Comparison of ENCODE assay signal across 17 cellular contexts in genomic region chr1:112985123-112985522, GRCh38. TPM values are rescaled to one million over a fixed set of nuclear protein-coding genes. Genes with fewer than 3 reads are reported as not detected.
A peak's percentile ranks its signal among the peaks of the same experiment; 100 is the strongest.
DNase-seq lines count a peak whose midpoint lies in the region; ATAC-seq and TF ChIP-seq lines count a peak whose summit lies in the region.
"Had no signal": no experiment of that assay in that cellular context is flagged by ENCODE, and none has a peak within 500 bp of the region (broad histone marks: within the 10 kb centered on the region; RNA-seq: fewer than 3 reads in every experiment).

No MANE protein-coding gene starts in this region.

- H3K9me3 ChIP-seq in HEK293 (ENCODE audit: control insufficient read depth, insufficient read depth, low read depth, low read length), result no peaks in the 10 kb centered on the region
- H3K9me3 ChIP-seq in Karpas-422 (ENCODE audit: low read length), result no peaks in the 10 kb centered on the region
- H3K9me3 ChIP-seq: BE2C, gastroesophageal sphincter, lower lobe of right lung, stomach, uterus had no signal

- H3K4me2 ChIP-seq in Karpas-422 (ENCODE audit: low read depth, low read length, poor library complexity, severe bottlenecking), result no peak overlapping the region

- peaks cover 6% of the 10 kb centered on the region; the same call in 1 of the 2 replicates for H3K79me2 ChIP-seq in Karpas-422 (ENCODE audit: low read length)

- H3K27me3 ChIP-seq in Karpas-422 (ENCODE audit: low read length), result no peaks in the 10 kb centered on the region
- H3K27me3 ChIP-seq: BE2C, gastroesophageal sphincter, stomach, uterus had no signal

- TF ChIP-seq CTCF in HEK293 (tag by site-specific recombination; IDR thresholded peaks at IDR 0.05), result no peak

- H3K4me1 ChIP-seq in HEK293 (ENCODE audit: control insufficient read depth, insufficient read depth, low read length) (no peaks in the 10 kb centered on the region; the same call in 1 of the 2 replicates), Karpas-422 (ENCODE audit: low read length) (peaks cover 23% of the 10 kb centered on the region)
- H3K4me1 ChIP-seq: BE2C, uterus had no signal

- H3K9me2 ChIP-seq in Karpas-422 (replicated peaks; ENCODE audit: insufficient read depth, low read length), result no peaks in the 10 kb centered on the region

- no peaks in the 10 kb centered on the region; a peak in 1 of 3 replicates for H3K36me3 ChIP-seq in HEK293 (ENCODE audit: control insufficient read depth in 2 of 2, insufficient read depth in 1 of 2, low read length in 2 of 2)
- no peaks in the 10 kb centered on the region for H3K36me3 ChIP-seq in Karpas-422 (ENCODE audit: insufficient read depth, low read length)
- H3K36me3 ChIP-seq: gastroesophageal sphincter, lower lobe of right lung, stomach, uterus had no signal

- no peak overlapping the region for H2AFZ ChIP-seq in Karpas-422 (ENCODE audit: low read length)

- POLR2A ChIA-PET in HEK293 (lab: Yijun Ruan, JAX), result no interaction called here

- H4K20me1 ChIP-seq in Karpas-422 (ENCODE audit: insufficient read depth, low read depth, low read length), result no peaks in the 10 kb centered on the region

- H3K9ac ChIP-seq in Karpas-422 (ENCODE audit: low read length), result no peak overlapping the region

- H3K27ac ChIP-seq in HEK293 (ENCODE audit: extremely low read depth, low read depth, low read length) (no peak overlapping the region), Karpas-422 (ENCODE audit: low read length) (no peak overlapping the region)
- H3K27ac ChIP-seq: lower lobe of right lung, stomach, uterus had no signal

- CTCF ChIA-PET in HEK293 (lab: Yijun Ruan, JAX), result no interaction called here

- H3K4me3 ChIP-seq in HEK293 (ENCODE audit: low read depth, low read length), result no peak overlapping the region
- H3K4me3 ChIP-seq in Karpas-422 (ENCODE audit: low read length), result no peak overlapping the region
- H3K4me3 ChIP-seq: gastroesophageal sphincter, lower lobe of right lung, stomach, uterus had no signal

- DNase-seq in renal cortical epithelial cell (ENCODE audit: low read depth) (peak; percentile 10), NCI-H2081 (lab: John Stamatoyannopoulos, UW) (no peak), Karpas-422 (no peak), H4 (ENCODE audit: low spot score) (no peak)
- DNase-seq: activated CD4-positive, alpha-beta T cell treated with anti-CD3 and anti-CD28 coated beads for 48 hours; BE2C; lower lobe of right lung; naive thymus-derived CD4-positive, alpha-beta T cell; NCI-H1092; NCI-H345; posterior cingulate gyrus; stomach; uterus had no signal

- ATAC-seq in GM19023 (IDR thresholded peaks at IDR 0.05; ENCODE audit: unreplicated experiment) (peak; percentile 77), HG03342 (IDR thresholded peaks at IDR 0.05; ENCODE audit: unreplicated experiment) (peak; percentile 89)
- ATAC-seq: gastroesophageal sphincter; lower lobe of right lung; naive thymus-derived CD4-positive, alpha-beta T cell had no signal

TF ChIP-seq in HEK293, 187 proteins besides CTCF, POLR2A, EP300 and RAD21:
- TF ChIP-seq ZNF707 (tag by site-specific recombination; IDR thresholded peaks at IDR 0.05) (no peak), ZNF76 (tag by site-specific recombination; IDR thresholded peaks at IDR 0.05; ENCODE audit: borderline replicate concordance, low read depth) (no peak), SP7 (tag by site-specific recombination; IDR thresholded peaks at IDR 0.05) (peak; percentile 54; the same call in 1 of the 2 replicates), ZNF404 (tag by site-specific recombination; IDR thresholded peaks at IDR 0.05) (no peak)

RNA-seq across cellular contexts. Expression of gene SLC16A1, which starts 29.1 kb away (rescaled TPM):
- 128 and 149 TPM in 2 replicates for total RNA-seq in renal cortical epithelial cell
- total RNA-seq in Karpas-422 (2014; rRNA removed; shearing (Covaris generic); ENCODE audit: low replicate concordance), result 129 and 186 TPM in 2 replicates
- 59.6 and 67.3 TPM in 2 replicates for total RNA-seq in H4 (2014; rRNA removed; shearing (Covaris generic))
